In genomic region chr11:125332821-125333220, GRCh38 we compare ENCODE assay signal across 17 cellular contexts.
DNase-seq lines count a peak whose midpoint lies in the region; ATAC-seq and TF ChIP-seq lines count a peak whose summit lies in the region.
"Had no signal": no experiment of that assay in that cellular context is flagged by ENCODE, and none has a peak within 500 bp of the region (broad histone marks: within the 10 kb centered on the region; RNA-seq: fewer than 3 reads in every experiment).

No MANE protein-coding gene starts in this region.

- no peak overlapping the region for H3K23ac ChIP-seq in trophoblast cell (ENCODE audit: low read length)

- no peak overlapping the region for H3K18ac ChIP-seq in trophoblast cell (ENCODE audit: low read length)

- ATAC-seq in HG02938 (IDR thresholded peaks at IDR 0.05; ENCODE audit: unreplicated experiment) = no peak
- ATAC-seq: HCT116 had no signal

- WGBS in trophoblast cell (ENCODE audit: extremely low coverage, insufficient coverage, insufficient read length) = no CpG with 5 or more reads among the region's 8 CpGs
- 79 to 84% methylated on average over 8 of the region's 8 CpGs for WGBS in GM23248 (ENCODE audit: low coverage in 1 of 2, low lambda C conversion rate in 2 of 2, missing lambda C conversion rate in 2 of 2), 2 experiments

- no peak overlapping the region for H2AK5ac ChIP-seq in trophoblast cell (ENCODE audit: low read length)

- no peaks in the 10 kb centered on the region for H4K20me1 ChIP-seq in GM23248 (ENCODE audit: insufficient read depth)

- H3K9me2 ChIP-seq in GM23248 (ENCODE audit: insufficient read depth) = no peaks in the 10 kb centered on the region

- no peaks in the 10 kb centered on the region for H3F3A ChIP-seq in GM23248 (ENCODE audit: insufficient read depth)

- H3K9me3 ChIP-seq in trophoblast cell (ENCODE audit: insufficient read depth, low read depth, low read length) (peaks cover 2% of the 10 kb centered on the region), GM23248 (ENCODE audit: low read depth) (no peaks in the 10 kb centered on the region)
- H3K9me3 ChIP-seq: BE2C, Caco-2 had no signal

- no peak overlapping the region for H2AFZ ChIP-seq in trophoblast cell (ENCODE audit: insufficient read depth, low read length, poor library complexity)
- H2AFZ ChIP-seq in GM23248 = no peak overlapping the region

- DNase-seq in caudate nucleus (lab: John Stamatoyannopoulos, UW) = no peak
- no peak for DNase-seq in endothelial cell (ENCODE audit: low spot score)
- DNase-seq in immature natural killer cell = no peak
- no peak for DNase-seq in trophoblast cell
- no peak for DNase-seq in GM23248
- DNase-seq: ACHN; BE2C; C1 segment of cervical spinal cord; Caco-2; CD4-positive, CD25-positive, alpha-beta regulatory T cell; GOT3; H7; HFFc6 had no signal

- H3K36me3 Mint-ChIP-seq in endothelial cell (ENCODE audit: low read depth, unreplicated experiment) (peaks cover 17% of the 10 kb centered on the region), immature natural killer cell (no peaks in the 10 kb centered on the region)
- H3K36me3 Mint-ChIP-seq: CD4-positive, CD25-positive, alpha-beta regulatory T cell had no signal

- no peaks in the 10 kb centered on the region for H3K27me3 ChIP-seq in trophoblast cell (ENCODE audit: insufficient read depth, low read length)
- H3K27me3 ChIP-seq in GM23248 (replicated peaks; ENCODE audit: insufficient read depth) = peaks cover 1% of the 10 kb centered on the region; the same call in 1 of the 2 replicates

- H3K9ac ChIP-seq in trophoblast cell (ENCODE audit: low read length) (no peak overlapping the region), GM23248 (no peak overlapping the region)

- H4K91ac ChIP-seq in trophoblast cell (ENCODE audit: low read depth, low read length) = no peak overlapping the region

- H3K9me3 Mint-ChIP-seq in endothelial cell (ENCODE audit: unreplicated experiment) (no peaks in the 10 kb centered on the region), immature natural killer cell (peaks cover 0 to 1% (median 0%) of the 10 kb centered on the region in 6 donors)
- H3K9me3 Mint-ChIP-seq: HFFc6 had no signal

- H3K27ac Mint-ChIP-seq in endothelial cell (ENCODE audit: unreplicated experiment) = peak overlapping the region; percentile 34
- H3K27ac Mint-ChIP-seq in immature natural killer cell = no peak overlapping the region
- H3K27ac Mint-ChIP-seq: CD4-positive, CD25-positive, alpha-beta regulatory T cell; HFFc6 had no signal

- H3K4me3 Mint-ChIP-seq in endothelial cell (ENCODE audit: unreplicated experiment) = no peak overlapping the region
- H3K4me3 Mint-ChIP-seq in immature natural killer cell = no peak overlapping the region
- H3K4me3 Mint-ChIP-seq: CD4-positive, CD25-positive, alpha-beta regulatory T cell; HFFc6 had no signal

- no peak overlapping the region for H2BK12ac ChIP-seq in trophoblast cell (ENCODE audit: low read length)

- H3K4ac ChIP-seq in trophoblast cell (ENCODE audit: low read depth, low read length) = no peak overlapping the region

- no peak overlapping the region for H2BK120ac ChIP-seq in trophoblast cell (ENCODE audit: insufficient read depth, low read length, poor library complexity)

- H3K79me2 ChIP-seq in trophoblast cell (ENCODE audit: control insufficient read depth, insufficient read depth, low read length, poor library complexity) = no peaks in the 10 kb centered on the region
- no peaks in the 10 kb centered on the region for H3K79me2 ChIP-seq in GM23248 (ENCODE audit: insufficient read depth)

- TF ChIP-seq CTCF in endothelial cell (IDR thresholded peaks at IDR 0.05; ENCODE audit: unreplicated experiment) = no peak

- H3K27ac ChIP-seq in angular gyrus (ENCODE audit: low read depth, low read length) (peak overlapping the region; percentile 58), caudate nucleus (ENCODE audit: low read depth, low read length) (peak overlapping the region; percentile 73), temporal lobe (ENCODE audit: low read depth, low read length) (peak overlapping the region; percentile 45), trophoblast cell (ENCODE audit: low read depth, low read length) (no peak overlapping the region), GM23248 (no peak overlapping the region)

- no peaks in the 10 kb centered on the region for H3K79me1 ChIP-seq in trophoblast cell (ENCODE audit: low read length)

- H3K14ac ChIP-seq in trophoblast cell (ENCODE audit: low read length) = no peak overlapping the region

- no peak overlapping the region for H2BK5ac ChIP-seq in trophoblast cell (ENCODE audit: low read depth, low read length, poor library complexity)

- no peak overlapping the region for H4K8ac ChIP-seq in trophoblast cell (ENCODE audit: low read depth, low read length)

- H3K4me3 ChIP-seq in trophoblast cell (ENCODE audit: low read depth, low read length) (no peak overlapping the region), GM23248 (no peak overlapping the region)

- H3K27me3 Mint-ChIP-seq in endothelial cell (ENCODE audit: unreplicated experiment) (peaks cover 13% of the 10 kb centered on the region), immature natural killer cell (ENCODE audit: low read depth in 3 of 3) (peaks cover 0 to 9% (median 4%) of the 10 kb centered on the region in 3 donors)

- no peak overlapping the region for H4K12ac ChIP-seq in trophoblast cell (ENCODE audit: low read depth, low read length)

- H3K36me3 ChIP-seq in trophoblast cell (ENCODE audit: control insufficient read depth in 1 of 2, insufficient read depth in 2 of 2, low read length in 2 of 2) (no peaks in the 10 kb centered on the region), GM23248 (ENCODE audit: low read depth) (no peaks in the 10 kb centered on the region)
- H3K36me3 ChIP-seq: BE2C had no signal

- H3K4me1 Mint-ChIP-seq in endothelial cell (ENCODE audit: unreplicated experiment) (peaks cover 26% of the 10 kb centered on the region), immature natural killer cell (no peaks in the 10 kb centered on the region)
- H3K4me1 Mint-ChIP-seq: CD4-positive, CD25-positive, alpha-beta regulatory T cell had no signal

- in situ Hi-C loops in GM23248 (cut with MboI) = no loop called here

- H3K4me2 ChIP-seq in trophoblast cell (ENCODE audit: low read length) (no peak overlapping the region), GM23248 (ENCODE audit: unreplicated experiment) (no peak overlapping the region)

- peaks cover 0 to 1% of the 10 kb centered on the region in 2 experiments for H3K4me1 ChIP-seq in trophoblast cell (ENCODE audit: control insufficient read depth in 1 of 2, insufficient read depth in 2 of 2, low read length in 2 of 2)
- H3K4me1 ChIP-seq in GM23248 (ENCODE audit: insufficient read depth) = 0 out of 2 replicates have a peak, but pooled peaks cover 4% of the 10 kb centered on the region
- H3K4me1 ChIP-seq: BE2C, Caco-2 had no signal

Comparison
In these comparisons a context has a peak if more than half of its experiments do, and no peak if none do; other contexts are left out.
1. H3K27ac ChIP-seq: peak in angular gyrus (single experiment), caudate nucleus (single experiment) and temporal lobe (single experiment); none in trophoblast cell (single experiment) and GM23248 (single experiment).